8 cellular contexts compared by ENCODE assay signal in genomic region chr19:14089412-14089661, GRCh38. TPM values are rescaled to one million over a fixed set of nuclear protein-coding genes. Genes with fewer than 3 reads are reported as not detected.
DNase-seq lines count a peak whose midpoint lies in the region; ATAC-seq and TF ChIP-seq lines count a peak whose summit lies in the region.

No MANE protein-coding gene starts in this region.

- peak; percentile 30; the same call in 1 of the 2 replicates for TF ChIP-seq CTCF in HFFc6 (IDR thresholded peaks at IDR 0.05)

- H3K27me3 Mint-ChIP-seq in HFFc6 (ENCODE audit: insufficient read depth) (peaks cover 5% of the 10 kb centered on the region), memory B cell (no peaks in the 10 kb centered on the region)

- intact Hi-C loops in posterior vena cava (cut with DNase I), result loop anchor here (5.0 to 10.0 kb wide), 2 partner anchors 315 to 1112 kb away; partner anchors contain the start of gene C19orf53 (in 1 of the 2)

- ATAC-seq in memory B cell (ENCODE audit: low read depth) (peak; percentile 6), GM21717 (IDR thresholded peaks at IDR 0.05; ENCODE audit: unreplicated experiment) (no peak)

- DNase-seq in AG08396 (ENCODE audit: low spot score), result peak; percentile 9
- no peak for DNase-seq in HFFc6
- DNase-seq in astrocyte of the hippocampus (ENCODE audit: low read depth, low spot score), result peak; percentile 38
- DNase-seq in memory B cell (ENCODE audit: low spot score in 2 of 2), result no peak
- no peak for DNase-seq in iPS-NIHi7 (ENCODE audit: extremely low spot score)
- no peak for DNase-seq in posterior vena cava (ENCODE audit: low spot score)
- DNase-seq in DMS153 (lab: John Stamatoyannopoulos, UW), result no peak

- H3K36me3 Mint-ChIP-seq in HFFc6 (ENCODE audit: low read depth), result peaks cover 16% of the 10 kb centered on the region
- peaks cover 2% of the 10 kb centered on the region for H3K36me3 Mint-ChIP-seq in memory B cell

- H3K4me1 Mint-ChIP-seq in HFFc6 (ENCODE audit: low read depth) (peaks cover 15% of the 10 kb centered on the region), memory B cell (peaks cover 12% of the 10 kb centered on the region)

- peak overlapping the region; percentile 49; the same call in 1 of the 2 replicates for H3K27ac Mint-ChIP-seq in HFFc6
- no peak overlapping the region for H3K27ac Mint-ChIP-seq in memory B cell

- H3K9me3 Mint-ChIP-seq in HFFc6 (peaks cover 14% of the 10 kb centered on the region), memory B cell (no peaks in the 10 kb centered on the region)

- H3K4me3 Mint-ChIP-seq in HFFc6 (peak overlapping the region; percentile 84), memory B cell (peak overlapping the region; percentile 49)

RNA-seq across cellular contexts. Expression of gene SAMD1, which starts 1.2 kb away (rescaled TPM):
- 10 to 100 TPM; 33.0 to 48.6 (median 35.9) TPM for total RNA-seq in HFFc6 (2021; fragmentation: NEBNext Ultra II Directional; extraction: Animal tissue kit (Norgen Biotek cat#: 25700))
- total RNA-seq in posterior vena cava, result 10 to 100 TPM; 22.7 to 23.6 TPM

RNA-seq across cellular contexts. Expression of gene C19orf67, which starts 3.8 kb away (rescaled TPM):
- total RNA-seq in HFFc6 (2021; fragmentation: NEBNext Ultra II Directional; extraction: Animal tissue kit (Norgen Biotek cat#: 25700)), result not detected
- total RNA-seq in posterior vena cava, result not detected

RNA-seq across cellular contexts. Expression of gene MISP3, which starts 16.8 kb away (rescaled TPM):
- 1 to 10 TPM in 2 of 6 experiments, under 1 TPM in 4; 0.62 to 1.2 (median 0.88) TPM for total RNA-seq in HFFc6 (2021; fragmentation: NEBNext Ultra II Directional; extraction: Animal tissue kit (Norgen Biotek cat#: 25700))
- total RNA-seq in posterior vena cava, result 1 to 10 TPM; 1.0 to 1.4 TPM

RNA-seq across cellular contexts. Expression of gene PALM3, which starts 27.5 kb away (rescaled TPM):
- total RNA-seq in HFFc6 (2021; fragmentation: NEBNext Ultra II Directional; extraction: Animal tissue kit (Norgen Biotek cat#: 25700)), result 1 to 10 TPM; 1.2 to 4.0 (median 2.8) TPM
- total RNA-seq in posterior vena cava, result under 1 TPM in 1 of 2 donors, not detected in 1; 0.74 TPM

RNA-seq across cellular contexts. Expression of gene PRKACA, which starts 28.2 kb away (rescaled TPM):
- total RNA-seq in HFFc6 (2021; fragmentation: NEBNext Ultra II Directional; extraction: Animal tissue kit (Norgen Biotek cat#: 25700)), result 100 to 1,000 TPM; 137 to 170 (median 149) TPM
- 100 to 1,000 TPM; 101 to 103 TPM for total RNA-seq in posterior vena cava

Comparison
In these comparisons a context has a peak if more than half of its experiments do, and no peak if none do; other contexts are left out.
1. DNase-seq: peak in AG08396 (single experiment) and astrocyte of the hippocampus (single experiment); none in HFFc6 (single experiment), memory B cell (0 of 2), iPS-NIHi7 (single experiment), posterior vena cava (single experiment) and DMS153 (single experiment).